Comparison of ENCODE assay signal across 11 cellular contexts in the genomic region with DNA sequence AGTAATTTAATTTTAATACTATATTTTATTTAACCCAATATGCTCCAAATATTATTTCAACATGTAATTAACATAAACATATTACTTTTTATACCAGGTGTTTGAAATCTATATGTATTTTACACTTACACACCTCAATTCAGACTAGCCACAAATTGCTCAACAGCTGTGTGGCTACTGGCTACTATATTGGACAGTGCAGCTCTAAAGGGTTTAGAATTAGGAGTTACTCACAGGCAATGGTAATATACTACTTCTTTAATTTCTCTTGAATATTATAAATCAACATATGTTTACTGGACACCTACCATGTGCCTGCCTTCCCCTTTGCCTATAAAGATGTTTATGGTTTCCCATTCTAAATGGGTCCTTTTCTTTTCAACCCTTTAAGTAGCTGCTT. TPM values are rescaled to one million over a fixed set of nuclear protein-coding genes. Genes with fewer than 3 reads are reported as not detected.
DNase-seq lines count a peak whose midpoint lies in the region; ATAC-seq and TF ChIP-seq lines count a peak whose summit lies in the region.
"Had no signal": no experiment of that assay in that cellular context is flagged by ENCODE, and none has a peak within 500 bp of the region (broad histone marks: within the 10 kb centered on the region; RNA-seq: fewer than 3 reads in every experiment).

No MANE protein-coding gene starts in this region.

- H3K4me1 Mint-ChIP-seq in activated CD8-positive, alpha-beta memory T cell treated with anti-CD3 and anti-CD28 coated beads, Interleukin-2, amount 10 ng/mL, durations not matched to agents 7 days and 5 days, result peaks cover 53% of the 10 kb centered on the region
- H3K4me1 Mint-ChIP-seq in chondrocyte (ENCODE audit: low read depth), result peaks cover 40% of the 10 kb centered on the region
- H3K4me1 Mint-ChIP-seq in progenitor cell of endocrine pancreas (ENCODE audit: low read depth), result peaks cover 17% of the 10 kb centered on the region

- no peaks in the 10 kb centered on the region for H3K9me3 ChIP-seq in MM.1S (replicated peaks; ENCODE audit: insufficient read depth, low read length)
- H3K9me3 ChIP-seq in WERI-Rb-1 (ENCODE audit: severe bottlenecking), result no peaks in the 10 kb centered on the region
- H3K9me3 ChIP-seq: tibial artery had no signal

- H3K4me1 ChIP-seq in MM.1S (ENCODE audit: low read length), result no peaks in the 10 kb centered on the region; the same call in 1 of the 2 replicates

- no peaks in the 10 kb centered on the region for H3K27me3 Mint-ChIP-seq in activated CD8-positive, alpha-beta memory T cell treated with anti-CD3 and anti-CD28 coated beads, Interleukin-2, amount 10 ng/mL, durations not matched to agents 7 days and 5 days
- no peaks in the 10 kb centered on the region for H3K27me3 Mint-ChIP-seq in chondrocyte (ENCODE audit: low read depth)
- H3K27me3 Mint-ChIP-seq in progenitor cell of endocrine pancreas, result no peaks in the 10 kb centered on the region

- H3K9ac ChIP-seq in MM.1S (ENCODE audit: low read length), result no peak overlapping the region

- H4K20me1 ChIP-seq in MM.1S (ENCODE audit: insufficient read depth, low read length), result no peaks in the 10 kb centered on the region

- H3K4me3 ChIP-seq in MM.1S (ENCODE audit: low read length) (no peak overlapping the region), WERI-Rb-1 (ENCODE audit: low read depth, low read length) (no peak overlapping the region)

- peak overlapping the region; percentile 41 for H3K27ac Mint-ChIP-seq in activated CD8-positive, alpha-beta memory T cell treated with anti-CD3 and anti-CD28 coated beads, Interleukin-2, amount 10 ng/mL, durations not matched to agents 7 days and 5 days
- H3K27ac Mint-ChIP-seq in chondrocyte (ENCODE audit: unreplicated experiment) (peak overlapping the region; percentile 61), progenitor cell of endocrine pancreas (no peak overlapping the region)

- H3K9me2 ChIP-seq in MM.1S (replicated peaks; ENCODE audit: insufficient read depth, low read length), result no peaks in the 10 kb centered on the region

- H3F3A ChIP-seq in MM.1S (ENCODE audit: insufficient read depth, low read length), result 0 out of 2 replicates have a peak, but pooled peaks cover 3% of the 10 kb centered on the region

- H3K4me3 Mint-ChIP-seq in activated CD8-positive, alpha-beta memory T cell treated with anti-CD3 and anti-CD28 coated beads, Interleukin-2, amount 10 ng/mL, durations not matched to agents 7 days and 5 days, result peak overlapping the region; percentile 40
- H3K4me3 Mint-ChIP-seq in chondrocyte (ENCODE audit: unreplicated experiment), result peak overlapping the region; percentile 17
- H3K4me3 Mint-ChIP-seq in progenitor cell of endocrine pancreas (ENCODE audit: low read depth), result peak overlapping the region; percentile 40

- H2AFZ ChIP-seq in MM.1S (ENCODE audit: low read length), result no peak overlapping the region

- DNase-seq in activated CD8-positive, alpha-beta memory T cell treated with anti-CD3 and anti-CD28 coated beads, Interleukin-2, amount 10 ng/mL, durations not matched to agents 7 days and 5 days, result no peak
- no peak for DNase-seq in activated CD8-positive, alpha-beta memory T cell treated with anti-CD3 and anti-CD28 coated beads, Interleukin-2, amount 50 U/mL, for 4 hours
- no peak for DNase-seq in MM.1S
- no peak for DNase-seq in chondrocyte (ENCODE audit: low spot score)
- DNase-seq in progenitor cell of endocrine pancreas (ENCODE audit: low spot score, unreplicated experiment), result no peak
- no peak for DNase-seq in substantia nigra (lab: John Stamatoyannopoulos, UW)
- no peak for DNase-seq in WERI-Rb-1
- DNase-seq: NCI-H2171, T-helper 9 cell, tibial artery had no signal

- no peak overlapping the region for H3K27ac ChIP-seq in MM.1S (ENCODE audit: low read length)
- no peak overlapping the region for H3K27ac ChIP-seq in substantia nigra (ENCODE audit: low read depth, low read length, poor library complexity, severe bottlenecking)
- H3K27ac ChIP-seq in WERI-Rb-1, result no peak overlapping the region

- H3K36me3 ChIP-seq in MM.1S (replicated peaks; ENCODE audit: insufficient read depth, low read length) (no peaks in the 10 kb centered on the region), WERI-Rb-1 (peaks cover 50% of the 10 kb centered on the region)

- ATAC-seq in activated CD8-positive, alpha-beta memory T cell treated with anti-CD3 and anti-CD28 coated beads, Interleukin-2, amount 10 ng/mL, durations not matched to agents 7 days and 5 days, result no peak
- ATAC-seq in HG02623 (IDR thresholded peaks at IDR 0.05; ENCODE audit: unreplicated experiment), result no peak

- 0 out of 2 replicates have a peak overlapping the region, but pooled peaks have one; percentile 21 for H3K4me2 ChIP-seq in MM.1S (ENCODE audit: low read depth, low read length)

- CTCF ChIA-PET in activated CD8-positive, alpha-beta memory T cell treated with anti-CD3 and anti-CD28 coated beads, Interleukin-2, amount 10 ng/mL, durations not matched to agents 7 days and 5 days (lab: Charles Lee), result interaction anchor here (0.6 to 1.2 kb wide), 2 partner anchors 9 to 309 kb away, joined by 3 to 4 read pairs; no protein-coding TSS in a partner anchor

- peaks cover 44% of the 10 kb centered on the region for H3K36me3 Mint-ChIP-seq in activated CD8-positive, alpha-beta memory T cell treated with anti-CD3 and anti-CD28 coated beads, Interleukin-2, amount 10 ng/mL, durations not matched to agents 7 days and 5 days
- peaks cover 8% of the 10 kb centered on the region for H3K36me3 Mint-ChIP-seq in chondrocyte (ENCODE audit: low read depth)
- peaks cover 4% of the 10 kb centered on the region for H3K36me3 Mint-ChIP-seq in progenitor cell of endocrine pancreas (ENCODE audit: insufficient read depth)

- TF ChIP-seq CTCF in MM.1S (IDR thresholded peaks at IDR 0.05; ENCODE audit: low read length), result no peak
- no peak for TF ChIP-seq CTCF in chondrocyte (IDR thresholded peaks at IDR 0.05)
- no peak for TF ChIP-seq CTCF in progenitor cell of endocrine pancreas (IDR thresholded peaks at IDR 0.05; ENCODE audit: unreplicated experiment)
- no peak for TF ChIP-seq CTCF in WERI-Rb-1 (IDR thresholded peaks at IDR 0.05; ENCODE audit: low read depth, low read length)

- peaks cover 2% of the 10 kb centered on the region for H3K9me3 Mint-ChIP-seq in activated CD8-positive, alpha-beta memory T cell treated with anti-CD3 and anti-CD28 coated beads, Interleukin-2, amount 10 ng/mL, durations not matched to agents 7 days and 5 days (ENCODE audit: low read depth)
- H3K9me3 Mint-ChIP-seq in chondrocyte (ENCODE audit: low read depth) (no peaks in the 10 kb centered on the region), progenitor cell of endocrine pancreas (ENCODE audit: low read depth) (no peaks in the 10 kb centered on the region)

- H3K27me3 ChIP-seq in MM.1S (replicated peaks; ENCODE audit: insufficient read depth, low read length) (no peaks in the 10 kb centered on the region), WERI-Rb-1 (ENCODE audit: insufficient read depth, low read depth, severe bottlenecking) (no peaks in the 10 kb centered on the region)
- H3K27me3 ChIP-seq: tibial artery had no signal

- H3K79me2 ChIP-seq in MM.1S (ENCODE audit: low read length), result peaks cover 60% of the 10 kb centered on the region

RNA-seq across cellular contexts. Expression of gene MTRF1L, which starts 2.3 kb away (rescaled TPM):
- total RNA-seq in activated CD8-positive, alpha-beta memory T cell treated with anti-CD3 and anti-CD28 coated beads, Interleukin-2, amount 10 ng/mL, durations not matched to agents 7 days and 5 days, result 10 to 100 TPM; 15.5 to 23.1 TPM
- total RNA-seq in chondrocyte (16.5 to 17.6 TPM (median 17.1 TPM) in 3 replicates), progenitor cell of endocrine pancreas (17.5 and 18.4 TPM in 2 replicates)

RNA-seq across cellular contexts. Expression of gene FBXO5, which starts 17.4 kb away (rescaled TPM):
- 10 to 100 TPM; 62.1 to 73.5 TPM for total RNA-seq in activated CD8-positive, alpha-beta memory T cell treated with anti-CD3 and anti-CD28 coated beads, Interleukin-2, amount 10 ng/mL, durations not matched to agents 7 days and 5 days
- total RNA-seq in chondrocyte (6.8 to 10.8 TPM (median 7.3 TPM) in 3 replicates), progenitor cell of endocrine pancreas (20.9 and 21.8 TPM in 2 replicates)
